ENCODE assay signal across 19 cellular contexts in genomic region chr2:96843538-96844268, GRCh38. TPM values are rescaled to one million over a fixed set of nuclear protein-coding genes. Genes with fewer than 3 reads are reported as not detected.
DNase-seq lines count a peak whose midpoint lies in the region; ATAC-seq lines count a peak whose summit lies in the region.
"Had no signal": no experiment of that assay in that cellular context is flagged by ENCODE, and none has a peak within 500 bp of the region (broad histone marks: within the 10 kb centered on the region; RNA-seq: fewer than 3 reads in every experiment).

Gene ANKRD23 (minus strand): TSS chr2:96844021. CDS start chr2:96843992, 29 bp downstream.

- H3K4me3 Mint-ChIP-seq in stimulated activated naive CD8-positive, alpha-beta T cell treated with anti-CD3 and anti-CD28 coated beads, Interleukin-15, Interleukin-2, amounts not matched to agents 100 ng/mL and 50 ng/mL, for 24 hours = no peak within 1 kb of the TSS
- no peak within 1 kb of the TSS for H3K4me3 Mint-ChIP-seq in stimulated activated naive CD8-positive, alpha-beta T cell treated with anti-CD3 and anti-CD28 coated beads, Interleukin-15, amount 100 ng/mL, for 72 hours
- H3K4me3 Mint-ChIP-seq in activated T-helper 2 cell treated with anti-CD3 and anti-CD28 coated beads, Interferon-gamma antibody, Interleukin-2, Interleukin-4, amounts not matched to agents 10 μg/mL and 5 μg/mL and 100 μg/mL, durations not matched to agents 14 hours and 24 hours and 36 hours (ENCODE audit: low read depth) = no peak within 1 kb of the TSS
- H3K4me3 Mint-ChIP-seq in immature natural killer cell = no peak within 1 kb of the TSS
- H3K4me3 Mint-ChIP-seq: activated naive CD4-positive, alpha-beta T cell treated with anti-CD3 and anti-CD28 coated beads, Interleukin-2, amount 10 ng/mL, durations not matched to agents 7 days and 5 days; dendritic cell treated with granulocyte-macrophage colony-stimulating factor and Interleukin-4, amounts not matched to agents 40 ng/mL and 50 ng/mL, for 4 days had no signal

- no peak for ATAC-seq in stimulated activated naive CD8-positive, alpha-beta T cell treated with anti-CD3 and anti-CD28 coated beads, Interleukin-15, amount 100 ng/mL, for 72 hours
- ATAC-seq in GM19328 (IDR thresholded peaks at IDR 0.05; ENCODE audit: unreplicated experiment) = no peak

- DNase-seq in stimulated activated naive CD8-positive, alpha-beta T cell treated with anti-CD3 and anti-CD28 coated beads, Interleukin-15, amount 100 ng/mL, for 72 hours = no peak
- DNase-seq in activated T-helper 2 cell treated with anti-CD3 and anti-CD28 coated beads, Interferon-gamma antibody, Interleukin-2, Interleukin-4, amounts not matched to agents 10 μg/mL and 5 μg/mL and 100 μg/mL, durations not matched to agents 14 hours and 24 hours and 36 hours (ENCODE audit: low spot score) = no peak
- no peak for DNase-seq in immature natural killer cell
- no peak for DNase-seq in ureter (ENCODE audit: low spot score)
- DNase-seq in head of caudate nucleus = no peak
- DNase-seq in putamen (ENCODE audit: low spot score) = no peak
- DNase-seq: activated CD4-positive, CD25-positive, alpha-beta regulatory T cell; activated CD8-positive, alpha-beta memory T cell treated with anti-CD3 and anti-CD28 coated beads, Interleukin-2, amount 50 U/mL, for 4 hours; activated naive CD4-positive, alpha-beta T cell treated with anti-CD3 and anti-CD28 coated beads, Interleukin-2, amount 10 ng/mL, durations not matched to agents 7 days and 5 days; COR-L47; MM.1S; NCI-H1694; occipital lobe; stimulated activated CD4-positive, alpha-beta T cell treated with anti-CD3 and anti-CD28 coated beads, Interleukin-4, amount 100 ng/mL, for 24 hours; stimulated activated CD8-positive, alpha-beta memory T cell treated with anti-CD3 and anti-CD28 coated beads, Interleukin-4, amount 100 ng/mL, for 48 hours; SW 1271 had no signal

- no peaks in the 10 kb centered on the region for H3K9me3 Mint-ChIP-seq in stimulated activated naive CD8-positive, alpha-beta T cell treated with anti-CD3 and anti-CD28 coated beads, Interleukin-15, Interleukin-2, amounts not matched to agents 100 ng/mL and 50 ng/mL, for 24 hours
- no peaks in the 10 kb centered on the region for H3K9me3 Mint-ChIP-seq in stimulated activated naive CD8-positive, alpha-beta T cell treated with anti-CD3 and anti-CD28 coated beads, Interleukin-15, amount 100 ng/mL, for 72 hours
- H3K9me3 Mint-ChIP-seq in activated T-helper 2 cell treated with anti-CD3 and anti-CD28 coated beads, Interferon-gamma antibody, Interleukin-2, Interleukin-4, amounts not matched to agents 10 μg/mL and 5 μg/mL and 100 μg/mL, durations not matched to agents 14 hours and 24 hours and 36 hours = no peaks in the 10 kb centered on the region
- H3K9me3 Mint-ChIP-seq in immature natural killer cell = no peaks in the 10 kb centered on the region
- H3K9me3 Mint-ChIP-seq: activated naive CD4-positive, alpha-beta T cell treated with anti-CD3 and anti-CD28 coated beads, Interleukin-2, amount 10 ng/mL, durations not matched to agents 7 days and 5 days; dendritic cell treated with granulocyte-macrophage colony-stimulating factor and Interleukin-4, amounts not matched to agents 40 ng/mL and 50 ng/mL, for 4 days had no signal

- peaks cover 19% of the 10 kb centered on the region for H3K4me1 Mint-ChIP-seq in stimulated activated naive CD8-positive, alpha-beta T cell treated with anti-CD3 and anti-CD28 coated beads, Interleukin-15, Interleukin-2, amounts not matched to agents 100 ng/mL and 50 ng/mL, for 24 hours (ENCODE audit: low read depth)
- H3K4me1 Mint-ChIP-seq in stimulated activated naive CD8-positive, alpha-beta T cell treated with anti-CD3 and anti-CD28 coated beads, Interleukin-15, amount 100 ng/mL, for 72 hours = peaks cover 25% of the 10 kb centered on the region
- peaks cover 5% of the 10 kb centered on the region for H3K4me1 Mint-ChIP-seq in activated T-helper 2 cell treated with anti-CD3 and anti-CD28 coated beads, Interferon-gamma antibody, Interleukin-2, Interleukin-4, amounts not matched to agents 10 μg/mL and 5 μg/mL and 100 μg/mL, durations not matched to agents 14 hours and 24 hours and 36 hours (ENCODE audit: low read depth)
- H3K4me1 Mint-ChIP-seq in immature natural killer cell = peaks cover 14 to 18% of the 10 kb centered on the region in 2 donors

- intact Hi-C loops in activated T-helper 2 cell treated with anti-CD3 and anti-CD28 coated beads, Interferon-gamma antibody, Interleukin-2, Interleukin-4, amounts not matched to agents 10 μg/mL and 5 μg/mL and 100 μg/mL, durations not matched to agents 14 hours and 24 hours and 36 hours (cut with micrococcal nuclease) = no loop called here
- intact Hi-C loops in head of caudate nucleus (cut with DNase I) = no loop called here

- H3K36me3 Mint-ChIP-seq in stimulated activated naive CD8-positive, alpha-beta T cell treated with anti-CD3 and anti-CD28 coated beads, Interleukin-15, Interleukin-2, amounts not matched to agents 100 ng/mL and 50 ng/mL, for 24 hours (ENCODE audit: low read depth) = peaks cover 17% of the 10 kb centered on the region
- peaks cover 42% of the 10 kb centered on the region for H3K36me3 Mint-ChIP-seq in activated T-helper 2 cell treated with anti-CD3 and anti-CD28 coated beads, Interferon-gamma antibody, Interleukin-2, Interleukin-4, amounts not matched to agents 10 μg/mL and 5 μg/mL and 100 μg/mL, durations not matched to agents 14 hours and 24 hours and 36 hours (ENCODE audit: low read depth)
- peaks cover 6 to 14% (median 9%) of the 10 kb centered on the region in 3 donors for H3K36me3 Mint-ChIP-seq in immature natural killer cell

- H3K27ac Mint-ChIP-seq in stimulated activated naive CD8-positive, alpha-beta T cell treated with anti-CD3 and anti-CD28 coated beads, Interleukin-15, Interleukin-2, amounts not matched to agents 100 ng/mL and 50 ng/mL, for 24 hours = peak within 1 kb of the TSS; percentile 26
- H3K27ac Mint-ChIP-seq in stimulated activated naive CD8-positive, alpha-beta T cell treated with anti-CD3 and anti-CD28 coated beads, Interleukin-15, amount 100 ng/mL, for 72 hours = peak within 1 kb of the TSS in 1 of 2 donors; percentile 50
- peak within 1 kb of the TSS; percentile 33 for H3K27ac Mint-ChIP-seq in activated T-helper 2 cell treated with anti-CD3 and anti-CD28 coated beads, Interferon-gamma antibody, Interleukin-2, Interleukin-4, amounts not matched to agents 10 μg/mL and 5 μg/mL and 100 μg/mL, durations not matched to agents 14 hours and 24 hours and 36 hours
- peak within 1 kb of the TSS in 4 of 6 donors; percentile 6 to 40 (median 30) for H3K27ac Mint-ChIP-seq in immature natural killer cell
- H3K27ac Mint-ChIP-seq: dendritic cell treated with granulocyte-macrophage colony-stimulating factor and Interleukin-4, amounts not matched to agents 40 ng/mL and 50 ng/mL, for 4 days had no signal

- no peaks in the 10 kb centered on the region for H3K27me3 Mint-ChIP-seq in stimulated activated naive CD8-positive, alpha-beta T cell treated with anti-CD3 and anti-CD28 coated beads, Interleukin-15, Interleukin-2, amounts not matched to agents 100 ng/mL and 50 ng/mL, for 24 hours
- no peaks in the 10 kb centered on the region for H3K27me3 Mint-ChIP-seq in stimulated activated naive CD8-positive, alpha-beta T cell treated with anti-CD3 and anti-CD28 coated beads, Interleukin-15, amount 100 ng/mL, for 72 hours
- no peaks in the 10 kb centered on the region for H3K27me3 Mint-ChIP-seq in activated T-helper 2 cell treated with anti-CD3 and anti-CD28 coated beads, Interferon-gamma antibody, Interleukin-2, Interleukin-4, amounts not matched to agents 10 μg/mL and 5 μg/mL and 100 μg/mL, durations not matched to agents 14 hours and 24 hours and 36 hours (ENCODE audit: low read depth)
- peaks cover 3% of the 10 kb centered on the region in 3 donors for H3K27me3 Mint-ChIP-seq in immature natural killer cell (ENCODE audit: low read depth in 3 of 3)
- H3K27me3 Mint-ChIP-seq: activated naive CD4-positive, alpha-beta T cell treated with anti-CD3 and anti-CD28 coated beads, Interleukin-2, amount 10 ng/mL, durations not matched to agents 7 days and 5 days had no signal

RNA-seq across cellular contexts. Expression of gene ANKRD23, which starts in this region (rescaled TPM):
- 7.0 and 9.1 TPM in 2 replicates for total RNA-seq in activated T-helper 2 cell treated with anti-CD3 and anti-CD28 coated beads, Interferon-gamma antibody, Interleukin-2, Interleukin-4, amounts not matched to agents 10 μg/mL and 5 μg/mL and 100 μg/mL, durations not matched to agents 14 hours and 24 hours and 36 hours
- 1 to 10 TPM in 1 of 3 donors, not detected in 2; 1.3 TPM for polyA plus RNA-seq in immature natural killer cell
- 10.2 TPM for total RNA-seq in ureter
